Comparison of ENCODE assay signal across 17 cellular contexts in the genomic region with DNA sequence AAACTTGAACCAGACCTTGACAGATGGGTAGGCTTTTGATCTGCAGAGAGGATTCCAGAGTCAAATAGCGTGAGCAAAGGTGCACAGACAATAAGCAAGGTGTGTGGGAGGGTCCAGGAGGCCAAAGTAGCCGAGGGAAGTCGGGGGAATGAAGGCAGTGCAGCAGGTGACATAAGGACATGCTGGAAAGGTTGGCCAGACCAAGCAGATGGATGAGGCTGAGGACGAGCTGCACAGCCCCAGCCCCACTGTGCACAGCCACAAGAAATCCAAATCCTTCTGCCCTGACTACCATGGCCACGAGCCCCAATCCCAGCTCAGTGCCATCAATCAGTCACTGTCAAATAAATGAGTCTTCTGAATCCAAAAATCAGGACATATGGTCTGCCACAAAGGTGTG.
"Had no signal": no experiment of that assay in that cellular context is flagged by ENCODE, and none has a peak within 500 bp of the region (broad histone marks: within the 10 kb centered on the region; RNA-seq: fewer than 3 reads in every experiment).

No MANE protein-coding gene starts in this region.

- H3K27me3 ChIP-seq: brain microvascular endothelial cell, foreskin keratinocyte, sigmoid colon, uterus had no signal

- H3K36me3 ChIP-seq: brain microvascular endothelial cell, neural progenitor cell, sigmoid colon, thoracic aorta, uterus had no signal

- H3K4me2 ChIP-seq: neural progenitor cell had no signal

- H3K4me1 ChIP-seq: uterus had no signal

- H3K9me3 ChIP-seq: sigmoid colon, thoracic aorta, uterus had no signal

- H2AFZ ChIP-seq: neural progenitor cell had no signal

- H3K27ac ChIP-seq: brain microvascular endothelial cell, foreskin keratinocyte, neural progenitor cell, sigmoid colon, thoracic aorta, uterus had no signal

- DNase-seq: activated CD4-positive, alpha-beta T cell treated with anti-CD3 and anti-CD28 coated beads, Interleukin-2, amount 50 U/mL, for 1 hour; activated naive CD8-positive, alpha-beta T cell treated with anti-CD3 and anti-CD28 coated beads for 36 hours; amygdala; brain microvascular endothelial cell; effector memory CD8-positive, alpha-beta T cell; foreskin keratinocyte; head of caudate nucleus; left cardiac atrium; sigmoid colon; stimulated activated CD4-positive, alpha-beta T cell treated with anti-CD3 and anti-CD28 coated beads, Interleukin-1b, Interleukin-23, amount 100 ng/mL, for 48 hours; stimulated activated naive CD8-positive, alpha-beta T cell treated with anti-CD3 and anti-CD28 coated beads, Interleukin-15, amount 100 ng/mL, for 72 hours; T-helper 9 cell; uterus had no signal

- H3K4me3 ChIP-seq: lung, neural progenitor cell, sigmoid colon, thoracic aorta, uterus had no signal

- ATAC-seq: activated CD4-positive, CD25-positive, alpha-beta regulatory T cell treated with anti-CD3 and anti-CD28 coated beads, Interleukin-2, amount 50 U/mL, for 24 hours; effector memory CD8-positive, alpha-beta T cell; foreskin keratinocyte; left cardiac atrium; stimulated activated naive CD8-positive, alpha-beta T cell treated with anti-CD3 and anti-CD28 coated beads, Interleukin-15, amount 100 ng/mL, for 72 hours had no signal

- H3K9ac ChIP-seq: neural progenitor cell had no signal
